ENCODE assay signal across 9 cellular contexts in the genomic region with DNA sequence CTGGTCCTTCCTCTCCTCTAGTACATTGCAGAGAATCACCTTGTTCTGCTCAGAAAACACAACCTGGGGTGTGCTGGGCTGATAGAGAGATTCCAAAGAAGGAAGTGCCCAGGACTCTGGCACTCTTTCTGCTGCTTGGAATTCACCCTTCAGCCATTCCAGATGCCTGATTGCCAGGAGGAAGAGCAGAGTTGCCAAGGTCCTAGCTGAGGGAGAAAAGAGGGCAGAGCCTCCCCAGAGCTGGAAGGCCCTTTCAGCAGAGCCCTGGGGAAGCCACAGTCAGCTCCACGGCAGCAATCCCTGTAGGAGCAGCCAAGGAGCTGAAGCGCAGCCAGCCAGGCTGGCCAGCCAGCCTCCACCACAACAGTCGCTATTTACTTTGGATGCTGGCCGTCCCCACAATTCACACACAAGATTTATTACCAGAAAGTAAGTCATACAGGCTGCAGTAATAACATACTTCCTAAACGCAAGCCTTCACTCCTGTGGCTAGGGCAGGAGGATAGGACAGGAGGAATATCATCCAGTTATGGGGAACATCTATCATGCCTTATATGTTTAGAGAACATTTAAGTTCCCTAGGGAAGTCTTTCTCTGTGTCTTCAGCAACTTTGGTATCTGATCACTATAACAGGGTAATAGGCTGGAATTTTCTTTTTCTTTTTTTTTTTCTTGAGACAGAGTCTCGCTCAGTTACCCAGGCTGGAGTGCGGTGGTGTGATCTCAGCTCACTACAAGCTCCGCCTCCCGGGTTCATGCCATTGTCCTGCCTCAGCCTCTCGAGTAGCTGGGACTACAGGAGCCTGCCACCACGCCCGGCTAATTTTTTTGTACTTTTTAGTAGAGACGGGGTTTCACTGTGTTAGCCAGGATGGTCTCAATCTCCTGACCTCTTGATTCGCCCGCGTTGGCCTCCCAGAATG. TPM values are rescaled to one million over a fixed set of nuclear protein-coding genes. Genes with fewer than 3 reads are reported as not detected.
DNase-seq lines count a peak whose midpoint lies in the region; ATAC-seq, FAIRE-seq and TF ChIP-seq lines count a peak whose summit lies in the region.
"Had no signal": no experiment of that assay in that cellular context is flagged by ENCODE, and none has a peak within 500 bp of the region (broad histone marks: within the 10 kb centered on the region; RNA-seq: fewer than 3 reads in every experiment).

No MANE protein-coding gene starts in this region.

- H3K4me3 Mint-ChIP-seq in activated T-cell treated with anti-CD3 and anti-CD28 coated beads, Interleukin-2, amount 50 U/mL, for 4 hours, result no peak overlapping the region

- no peak for ATAC-seq in activated T-cell treated with anti-CD3 and anti-CD28 coated beads, Interleukin-2, amount 50 U/mL, for 4 hours

- peaks cover 11% of the 10 kb centered on the region for H3K27me3 Mint-ChIP-seq in activated T-cell treated with anti-CD3 and anti-CD28 coated beads, Interleukin-2, amount 50 U/mL, for 4 hours (ENCODE audit: low read depth)

- no peak overlapping the region for H3K4me3 ChIP-seq in skeletal muscle tissue (ENCODE audit: low read length in 3 of 3)

- H3K27me3 ChIP-seq in skeletal muscle tissue (ENCODE audit: control insufficient read depth in 3 of 3, insufficient read depth in 3 of 3, low read length in 3 of 3), result peaks cover 0 to 3% (median 0%) of the 10 kb centered on the region in 3 donors

- no peaks in the 10 kb centered on the region for H3K9me3 Mint-ChIP-seq in activated T-cell treated with anti-CD3 and anti-CD28 coated beads, Interleukin-2, amount 50 U/mL, for 4 hours

- H3K4me1 Mint-ChIP-seq in activated T-cell treated with anti-CD3 and anti-CD28 coated beads, Interleukin-2, amount 50 U/mL, for 4 hours (ENCODE audit: low read depth), result no peaks in the 10 kb centered on the region

- H3K36me3 ChIP-seq in skeletal muscle tissue (ENCODE audit: control insufficient read depth in 3 of 3, insufficient read depth in 3 of 3, low read length in 3 of 3), result no peaks in the 10 kb centered on the region

- peak overlapping the region; percentile 51 for H3K27ac ChIP-seq in skeletal muscle tissue (ENCODE audit: low read depth, low read length)

- H3K9ac ChIP-seq in skeletal muscle tissue (ENCODE audit: low read depth in 1 of 3, low read length in 3 of 3), result no peak overlapping the region

- no peaks in the 10 kb centered on the region for H3K36me3 Mint-ChIP-seq in activated T-cell treated with anti-CD3 and anti-CD28 coated beads, Interleukin-2, amount 50 U/mL, for 4 hours (ENCODE audit: insufficient read depth)

- peak; percentile 97 for FAIRE-seq in H54 (lab: Jason Lieb, UNC)
- FAIRE-seq: GM12891 had no signal

- H3K4me1 ChIP-seq in skeletal muscle tissue (ENCODE audit: control insufficient read depth in 3 of 3, insufficient read depth in 3 of 3, low read length in 3 of 3), result peaks cover 4 to 8% (median 7%) of the 10 kb centered on the region in 3 donors

- DNase-seq in H54 (ENCODE audit: insufficient read length, low spot score) (peak; percentile 52), astrocyte of the hippocampus (ENCODE audit: low read depth, low spot score) (peak; percentile 98), hypothalamus (lab: John Stamatoyannopoulos, UW) (peak in 32 of 51 donors; percentile 6 to 77 (median 40)), mesenteric fat pad (ENCODE audit: low spot score) (no peak), HUDEP-2 (lab: John Stamatoyannopoulos, UW; ENCODE audit: unreplicated experiment in 76 of 76) (no peak), COR-L47 (lab: John Stamatoyannopoulos, UW) (no peak)
- no peak for DNase-seq in activated T-cell treated with anti-CD3 and anti-CD28 coated beads, Interleukin-2, amount 50 U/mL, for 4 hours

- TF ChIP-seq POLR2A in H54 (IDR thresholded peaks at IDR 0.05; ENCODE audit: low read depth, low read length), result no peak

- H3K9me3 ChIP-seq in skeletal muscle tissue (ENCODE audit: control insufficient read depth in 3 of 3, low read length in 3 of 3), result no peaks in the 10 kb centered on the region

RNA-seq across cellular contexts. Expression of a gene that starts 36.6 kb away (rescaled TPM):
- 2.6 TPM for total RNA-seq in skeletal muscle tissue
- 3.5 TPM for total RNA-seq in mesenteric fat pad
- total RNA-seq in activated T-cell treated with anti-CD3 and anti-CD28 coated beads, Interleukin-2, amount 50 U/mL, for 4 hours, result under 1 TPM in 1 of 3 donors, not detected in 2; 0.30 TPM

Comparison
In these comparisons a context has a peak if more than half of its experiments do, and no peak if none do; other contexts are left out.
1. DNase-seq: peak in H54 (single experiment), astrocyte of the hippocampus (single experiment) and hypothalamus (32 of 51); none in mesenteric fat pad (single experiment), activated T-cell treated with anti-CD3 and anti-CD28 coated beads, Interleukin-2, amount 50 U/mL, for 4 hours (single experiment), HUDEP-2 (0 of 76) and COR-L47 (single experiment).